In genomic region chr10:109975251-109975650, GRCh38 we compare ENCODE assay signal across 19 cellular contexts.
"Had no signal": no experiment of that assay in that cellular context is flagged by ENCODE, and none has a peak within 500 bp of the region (broad histone marks: within the 10 kb centered on the region; RNA-seq: fewer than 3 reads in every experiment).

No MANE protein-coding gene starts in this region.

- H3K4me3 ChIP-seq: lung, tibial nerve had no signal

- H3K9me3 Mint-ChIP-seq: activated CD4-positive, alpha-beta T cell treated with anti-CD3 and anti-CD28 coated beads, Interleukin-2, amount 10 ng/mL, durations not matched to agents 7 days and 5 days; activated naive CD8-positive, alpha-beta T cell treated with anti-CD3 and anti-CD28 coated beads for 36 hours; activated T-helper 1 cell treated with anti-CD3 and anti-CD28 coated beads, Interleukin-12 subunit alpha, Interleukin-12 subunit beta, Interleukin-2, Interleukin-4 antibody, amounts not matched to agents 30 ng/mL and 10 ng/mL and 1 ng/mL, durations not matched to agents 14 hours and 24 hours and 36 hours; dendritic cell treated with granulocyte-macrophage colony-stimulating factor and Interleukin-4, amounts not matched to agents 40 ng/mL and 50 ng/mL, for 4 days; effector memory CD8-positive, alpha-beta T cell; immature natural killer cell; mesothelial cell of epicardium had no signal

- DNase-seq: activated CD4-positive, alpha-beta T cell treated with anti-CD3 and anti-CD28 coated beads, Interleukin-2, amount 10 ng/mL, durations not matched to agents 7 days and 5 days; activated CD4-positive, CD25-positive, alpha-beta regulatory T cell; activated naive CD8-positive, alpha-beta T cell treated with anti-CD3 and anti-CD28 coated beads for 36 hours; amygdala; cerebellar nuclear complex; effector memory CD8-positive, alpha-beta T cell; immature natural killer cell; left cardiac atrium; stimulated activated CD4-positive, alpha-beta T cell treated with anti-CD3 and anti-CD28 coated beads, Interleukin-4, amount 100 ng/mL, for 24 hours; stimulated activated naive CD4-positive, alpha-beta T cell; SW 1271 had no signal

- H3K27me3 ChIP-seq: neutrophil, tibial nerve had no signal

- H3K9me3 ChIP-seq: neutrophil, tibial nerve had no signal

- H3K27ac Mint-ChIP-seq: activated CD4-positive, alpha-beta T cell treated with anti-CD3 and anti-CD28 coated beads, Interleukin-2, amount 10 ng/mL, durations not matched to agents 7 days and 5 days; activated naive CD8-positive, alpha-beta T cell treated with anti-CD3 and anti-CD28 coated beads for 36 hours; activated T-helper 1 cell treated with anti-CD3 and anti-CD28 coated beads, Interleukin-12 subunit alpha, Interleukin-12 subunit beta, Interleukin-2, Interleukin-4 antibody, amounts not matched to agents 30 ng/mL and 10 ng/mL and 1 ng/mL, durations not matched to agents 14 hours and 24 hours and 36 hours; dendritic cell treated with granulocyte-macrophage colony-stimulating factor and Interleukin-4, amounts not matched to agents 40 ng/mL and 50 ng/mL, for 4 days; effector memory CD8-positive, alpha-beta T cell; immature natural killer cell; mesothelial cell of epicardium had no signal

- ATAC-seq: effector memory CD8-positive, alpha-beta T cell had no signal

- H3K27ac ChIP-seq: epithelial cell of prostate, neutrophil, tibial nerve had no signal

- H3K36me3 ChIP-seq: neutrophil, tibial nerve had no signal

- H3K4me1 Mint-ChIP-seq: immature natural killer cell had no signal

- FAIRE-seq: frontal cortex had no signal

- H3K36me3 Mint-ChIP-seq: activated naive CD8-positive, alpha-beta T cell treated with anti-CD3 and anti-CD28 coated beads for 36 hours; immature natural killer cell; mesothelial cell of epicardium had no signal

- H3K4me3 Mint-ChIP-seq: activated CD4-positive, alpha-beta T cell treated with anti-CD3 and anti-CD28 coated beads, Interleukin-2, amount 10 ng/mL, durations not matched to agents 7 days and 5 days; activated naive CD8-positive, alpha-beta T cell treated with anti-CD3 and anti-CD28 coated beads for 36 hours; activated T-helper 1 cell treated with anti-CD3 and anti-CD28 coated beads, Interleukin-12 subunit alpha, Interleukin-12 subunit beta, Interleukin-2, Interleukin-4 antibody, amounts not matched to agents 30 ng/mL and 10 ng/mL and 1 ng/mL, durations not matched to agents 14 hours and 24 hours and 36 hours; dendritic cell treated with granulocyte-macrophage colony-stimulating factor and Interleukin-4, amounts not matched to agents 40 ng/mL and 50 ng/mL, for 4 days; effector memory CD8-positive, alpha-beta T cell; immature natural killer cell; mesothelial cell of epicardium had no signal

- H3K27me3 Mint-ChIP-seq: activated naive CD8-positive, alpha-beta T cell treated with anti-CD3 and anti-CD28 coated beads for 36 hours; dendritic cell treated with granulocyte-macrophage colony-stimulating factor and Interleukin-4, amounts not matched to agents 40 ng/mL and 50 ng/mL, for 4 days had no signal
